In the genomic region with DNA sequence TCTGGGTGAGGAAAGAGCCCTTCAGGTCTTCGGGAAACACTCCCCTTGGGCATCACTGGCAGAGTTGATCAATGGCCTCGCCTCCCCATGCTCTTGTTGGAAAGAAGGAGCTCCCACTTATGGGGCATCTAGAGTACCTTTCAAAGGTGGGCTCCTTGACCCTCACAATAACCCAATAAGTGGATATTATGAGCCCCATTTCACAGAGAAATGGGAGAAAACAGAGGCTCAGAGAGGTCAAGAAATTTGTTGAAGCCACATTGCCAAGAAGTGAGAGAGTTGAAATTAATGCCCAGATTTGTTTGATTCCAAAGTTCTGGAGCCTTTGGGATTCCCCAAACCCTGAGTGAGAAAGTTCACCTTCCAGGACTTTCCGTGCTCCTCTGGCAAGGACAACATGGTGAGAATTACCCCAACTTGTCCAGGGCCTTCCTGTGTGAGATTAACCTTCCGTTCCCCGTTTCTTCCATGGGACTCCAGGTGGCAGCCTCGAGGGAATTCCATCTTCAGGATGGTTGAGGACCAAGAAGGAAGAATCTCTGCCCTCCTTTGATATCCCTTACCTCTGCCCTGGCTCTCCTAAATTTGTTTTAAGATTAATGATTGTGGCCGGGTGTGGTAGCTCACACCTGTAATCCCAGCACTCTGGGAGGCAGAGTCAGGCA, we compare ENCODE assay signal across 8 cellular contexts. TPM values are rescaled to one million over a fixed set of nuclear protein-coding genes. Genes with fewer than 3 reads are reported as not detected.
A peak's percentile ranks its signal among the peaks of the same experiment; 100 is the strongest.
DNase-seq lines count a peak whose midpoint lies in the region; ATAC-seq, FAIRE-seq and TF ChIP-seq lines count a peak whose summit lies in the region.

No MANE protein-coding gene starts in this region.

- no peak for TF ChIP-seq POLR2A in K562 (conservative IDR thresholded peaks at IDR 0.05)

- no peak for TF ChIP-seq EP300 in K562 (IDR thresholded peaks at IDR 0.05; ENCODE audit: low read length)

- H3K9me3 ChIP-seq in K562 (replicated peaks; ENCODE audit: control insufficient read depth, insufficient read depth, low read depth, low read length) (no peaks in the 10 kb centered on the region), lung (ENCODE audit: control insufficient read depth in 2 of 2, insufficient read depth in 1 of 2, low read length in 1 of 2) (no peaks in the 10 kb centered on the region)

- peak overlapping the region; percentile 62 to 90 for H3K9ac ChIP-seq in K562 (ENCODE audit: insufficient read depth in 1 of 2, low read depth in 2 of 2, low read length in 2 of 2)

- H3K27ac ChIP-seq in K562 (ENCODE audit: extremely low read depth, low read depth, low read length) (peak overlapping the region; percentile 85), lung (ENCODE audit: low read depth in 1 of 2, low read length in 1 of 2) (peak overlapping the region; percentile 74 to 87)

- H3K27me3 Mint-ChIP-seq in activated naive CD4-positive, alpha-beta T cell treated with anti-CD3 and anti-CD28 coated beads, Interleukin-2, amount 10 ng/mL, durations not matched to agents 7 days and 5 days = no peaks in the 10 kb centered on the region
- peaks cover 14% of the 10 kb centered on the region for H3K27me3 Mint-ChIP-seq in type B pancreatic cell

- no peaks in the 10 kb centered on the region for H4K20me1 ChIP-seq in K562 (replicated peaks; ENCODE audit: control insufficient read depth, insufficient read depth, low read length)

- FAIRE-seq in K562 (lab: Jason Lieb, UNC) = no peak

- POLR2A ChIA-PET in K562 (lab: Yijun Ruan, JAX) = interaction anchor here (1.6 to 2.2 kb wide), 3 partner anchors 9 to 177 kb away, joined by 3 to 8 read pairs (median 6); no protein-coding TSS in a partner anchor

- intact Hi-C loops in K562 (cut with micrococcal nuclease) = loop anchor here (2.0 to 10.0 kb wide), 3 partner anchors 74 to 210 kb away; a partner anchor contains a TSS

- H3K36me3 ChIP-seq in K562 (ENCODE audit: control insufficient read depth, insufficient read depth, low read length) = peaks cover 7% of the 10 kb centered on the region; the same call in 1 of the 3 replicates
- no peaks in the 10 kb centered on the region for H3K36me3 ChIP-seq in lung (ENCODE audit: control insufficient read depth in 2 of 2, insufficient read depth in 2 of 2, low read length in 2 of 2)

- H3K4me3 ChIP-seq in K562 = no peak overlapping the region
- H3K4me3 ChIP-seq in lung = no peak overlapping the region

- H3K4me1 ChIP-seq in K562 (replicated peaks in 1 of 2; ENCODE audit: control insufficient read depth in 2 of 2, insufficient read depth in 2 of 2, low read length in 2 of 2) = peaks cover 29 to 38% of the 10 kb centered on the region in 2 experiments
- H3K4me1 ChIP-seq in lung (ENCODE audit: control insufficient read depth in 2 of 2, insufficient read depth in 2 of 2, low read length in 2 of 2) = peaks cover 7 to 17% of the 10 kb centered on the region in 2 donors

- no peaks in the 10 kb centered on the region; the same call in 2 of the 3 replicates for H3K79me2 ChIP-seq in K562 (ENCODE audit: control insufficient read depth, insufficient read depth, low read length)

- peaks cover 7% of the 10 kb centered on the region for H3K36me3 Mint-ChIP-seq in activated naive CD4-positive, alpha-beta T cell treated with anti-CD3 and anti-CD28 coated beads, Interleukin-2, amount 10 ng/mL, durations not matched to agents 7 days and 5 days
- H3K36me3 Mint-ChIP-seq in type B pancreatic cell = no peaks in the 10 kb centered on the region

- peak overlapping the region; percentile 59 for H3K27ac Mint-ChIP-seq in activated naive CD4-positive, alpha-beta T cell treated with anti-CD3 and anti-CD28 coated beads, Interleukin-2, amount 10 ng/mL, durations not matched to agents 7 days and 5 days
- peak overlapping the region; percentile 94 for H3K27ac Mint-ChIP-seq in type B pancreatic cell

- TF ChIP-seq RAD21 in K562 (CRISPR knock-in tag; conservative IDR thresholded peaks at IDR 0.05 in 1 of 2, IDR thresholded peaks at IDR 0.05 in 1 of 2) = no peak

- peak overlapping the region; percentile 49 for H3K4me2 ChIP-seq in K562 (ENCODE audit: insufficient read depth, low read length)

- DNase-seq in activated naive CD4-positive, alpha-beta T cell treated with anti-CD3 and anti-CD28 coated beads, Interleukin-2, amount 10 ng/mL, durations not matched to agents 7 days and 5 days = no peak
- DNase-seq in activated naive CD4-positive, alpha-beta T cell treated with Interleukin-2 at 50 U/mL for 16 hours = no peak
- no peak for DNase-seq in K562 (ENCODE audit: extremely low read depth in 1 of 4, low spot score in 3 of 4)
- no peak for DNase-seq in lung (ENCODE audit: low spot score)
- DNase-seq in type B pancreatic cell (ENCODE audit: extremely low spot score, unreplicated experiment) = no peak

- H3K4me3 Mint-ChIP-seq in activated naive CD4-positive, alpha-beta T cell treated with anti-CD3 and anti-CD28 coated beads, Interleukin-2, amount 10 ng/mL, durations not matched to agents 7 days and 5 days = no peak overlapping the region
- H3K4me3 Mint-ChIP-seq in type B pancreatic cell = peak overlapping the region; percentile 63

- ATAC-seq in K562 = no peak
- ATAC-seq in lung (ENCODE audit: insufficient read depth, low FRiP score) = no peak
- no peak for ATAC-seq in GM18867 (IDR thresholded peaks at IDR 0.05; ENCODE audit: unreplicated experiment)
- ATAC-seq in HG03442 (IDR thresholded peaks at IDR 0.05; ENCODE audit: unreplicated experiment) = no peak
- no peak for ATAC-seq in GM19328 (IDR thresholded peaks at IDR 0.05; ENCODE audit: unreplicated experiment)

- H3K9me1 ChIP-seq in K562 (ENCODE audit: control insufficient read depth, insufficient read depth, low read length) = no peaks in the 10 kb centered on the region

- peaks cover 45% of the 10 kb centered on the region for H3K4me1 Mint-ChIP-seq in activated naive CD4-positive, alpha-beta T cell treated with anti-CD3 and anti-CD28 coated beads, Interleukin-2, amount 10 ng/mL, durations not matched to agents 7 days and 5 days
- peaks cover 25% of the 10 kb centered on the region for H3K4me1 Mint-ChIP-seq in type B pancreatic cell (ENCODE audit: unreplicated experiment)

- H3K9me3 Mint-ChIP-seq in activated naive CD4-positive, alpha-beta T cell treated with anti-CD3 and anti-CD28 coated beads, Interleukin-2, amount 10 ng/mL, durations not matched to agents 7 days and 5 days = no peaks in the 10 kb centered on the region
- H3K9me3 Mint-ChIP-seq in type B pancreatic cell = no peaks in the 10 kb centered on the region

- TF ChIP-seq CTCF in K562 (IDR thresholded peaks at IDR 0.05 in 2 of 3, conservative IDR thresholded peaks at IDR 0.05 in 1 of 3; ENCODE audit: insufficient read depth in 2 of 3, low read depth in 1 of 3, low read length in 3 of 3) (no peak), lung (IDR thresholded peaks at IDR 0.05; ENCODE audit: control extremely low read depth, extremely low read depth) (no peak), type B pancreatic cell (conservative IDR thresholded peaks at IDR 0.05) (peak; percentile 6)

- CTCF ChIA-PET in activated naive CD4-positive, alpha-beta T cell treated with anti-CD3 and anti-CD28 coated beads, Interleukin-2, amount 10 ng/mL, durations not matched to agents 7 days and 5 days (lab: Charles Lee) = interaction anchor here (1.3 to 1.6 kb wide), 3 partner anchors 32 to 220 kb away, joined by 3 to 5 read pairs (median 4); a partner anchor contains a TSS
- CTCF ChIA-PET in K562 (lab: Yijun Ruan, JAX; ENCODE audit: low intra/inter-chr PET ratio) = interaction anchor here (0.7 kb wide), 1 partner anchor 76 kb away, joined by 4 read pairs; no protein-coding TSS in a partner anchor

- 60% methylated on average over 3 of the region's 7 CpGs for WGBS in K562 (ENCODE audit: insufficient coverage, low coverage, missing lambda C conversion rate)
- WGBS in lung, 2 donors = 59 to 68% methylated on average over 7 of the region's 7 CpGs

- no TSS peak for BruUV-seq in K562 (replicated peaks; lab: Mats Ljungman, UMichigan)

- H2AFZ ChIP-seq in K562 (ENCODE audit: low read depth, low read length) = peak overlapping the region; percentile 52

- in situ Hi-C loops in K562 (cut with MboI) = no loop called here

- H3K27me3 ChIP-seq in K562 (ENCODE audit: control insufficient read depth in 2 of 2, insufficient read depth in 2 of 2, low read length in 2 of 2) = no peaks in the 10 kb centered on the region
- H3K27me3 ChIP-seq in lung (ENCODE audit: control insufficient read depth, insufficient read depth) = no peaks in the 10 kb centered on the region

RNA-seq across cellular contexts. Expression of a gene that starts 7.5 kb away (rescaled TPM):
- total RNA-seq in K562 (2011; cell fraction: chromatin; rRNA removed; ENCODE audit: low replicate concordance) = 526 and 534 TPM in 2 replicates
- total RNA-seq in K562 (2011; cell fraction: nucleolus; rRNA removed) = 244 and 272 TPM in 2 replicates
- total RNA-seq in K562 (2011; cell fraction: nucleoplasm; rRNA removed) = 296 and 379 TPM in 2 replicates
- total RNA-seq in K562 (2014; rRNA removed) (392 and 404 TPM in 2 replicates), K562 (2014; rRNA removed; fragmentation: Illumina TruSeq; extraction: Trizol) (231 and 265 TPM in 2 replicates), K562 (2015; rRNA removed; fragmentation: Illumina TruSeq; extraction: Trizol) (271 and 272 TPM in 2 replicates), K562 (2021) (353 and 384 TPM in 2 replicates), lung (100 to 1,000 TPM; 198 TPM), type B pancreatic cell (ENCODE audit: low replicate concordance) (270 and 289 TPM in 2 replicates)
- polyA plus RNA-seq in K562 (2011; rRNA removed) (119 and 126 TPM in 2 replicates), K562 (2014; fragmentation: Illumina TruSeq; extraction: Trizol) (346 and 375 TPM in 2 replicates), K562 (2014; fragmentation: Nextera tagmentation; extraction: Ambion mirVana) (10 to 100 TPM; 82.1 to 90.3 TPM), K562 (2014; rRNA removed) (211 and 214 TPM in 2 replicates), lung (100 to 1,000 TPM in 1 of 2 donors, 10 to 100 TPM in 1; 82.0 to 182 TPM)
- 151 and 165 TPM in 2 replicates for polyA plus RNA-seq in K562 (2011; cell fraction: cytosol; rRNA removed)
- 184 and 336 TPM in 2 replicates for polyA plus RNA-seq in K562 (2011; cell fraction: nucleus; rRNA removed)
- 162 and 218 TPM in 2 replicates for polyA plus RNA-seq in K562 (2012)
- 272 and 274 TPM in 2 replicates for polyA minus RNA-seq in K562 (2011; rRNA and poly(A)+ RNA removed)
- polyA minus RNA-seq in K562 (2011; cell fraction: cytosol; rRNA and poly(A)+ RNA removed) = 222 and 251 TPM in 2 replicates
- 81.5 and 99.4 TPM in 2 replicates for polyA minus RNA-seq in K562 (2011; cell fraction: nucleus; rRNA and poly(A)+ RNA removed)

RNA-seq across cellular contexts. Expression of a gene that starts 21.1 kb away (rescaled TPM):
- 14.4 and 32.5 TPM in 2 replicates for total RNA-seq in K562 (2011; cell fraction: chromatin; rRNA removed; ENCODE audit: low replicate concordance)
- total RNA-seq in K562 (2011; cell fraction: nucleolus; rRNA removed) = 19.1 and 26.3 TPM in 2 replicates
- 20.8 and 27.5 TPM in 2 replicates for total RNA-seq in K562 (2011; cell fraction: nucleoplasm; rRNA removed)
- total RNA-seq in K562 (2014; rRNA removed) (3.6 and 4.9 TPM in 2 replicates), K562 (2014; rRNA removed; fragmentation: Illumina TruSeq; extraction: Trizol) (3.0 and 3.5 TPM in 2 replicates), K562 (2015; rRNA removed; fragmentation: Illumina TruSeq; extraction: Trizol) (2.7 and 2.8 TPM in 2 replicates), K562 (2021) (9.2 and 11.7 TPM in 2 replicates), lung (1 to 10 TPM; 1.9 to 2.8 TPM), type B pancreatic cell (ENCODE audit: low replicate concordance) (2.7 and 19.9 TPM in 2 replicates)
- polyA plus RNA-seq in K562 (2011; rRNA removed) (5.8 and 7.8 TPM in 2 replicates), K562 (2014; fragmentation: Illumina TruSeq; extraction: Trizol) (7.0 and 9.9 TPM in 2 replicates), K562 (2014; fragmentation: Nextera tagmentation; extraction: Ambion mirVana) (1 to 10 TPM; 1.3 to 2.3 TPM), K562 (2014; rRNA removed) (5.6 and 5.9 TPM in 2 replicates), lung (1 to 10 TPM in 1 of 2 donors, under 1 TPM in 1; 0.51 to 1.2 TPM)
- polyA plus RNA-seq in K562 (2011; cell fraction: cytosol; rRNA removed) = 14.8 and 50.1 TPM in 2 replicates
- polyA plus RNA-seq in K562 (2011; cell fraction: nucleus; rRNA removed) = 5.8 and 13.2 TPM in 2 replicates
- 8.5 and 9.4 TPM in 2 replicates for polyA plus RNA-seq in K562 (2012)
- polyA minus RNA-seq in K562 (2011; rRNA and poly(A)+ RNA removed) = 4.6 and 7.8 TPM in 2 replicates
- 11.7 and 16.4 TPM in 2 replicates for polyA minus RNA-seq in K562 (2011; cell fraction: cytosol; rRNA and poly(A)+ RNA removed)
- polyA minus RNA-seq in K562 (2011; cell fraction: nucleus; rRNA and poly(A)+ RNA removed) = 3.6 and 4.7 TPM in 2 replicates

RNA-seq across cellular contexts. Expression of a gene that starts 32.6 kb away (rescaled TPM):
- total RNA-seq in K562 (2011; cell fraction: chromatin; rRNA removed; ENCODE audit: low replicate concordance) = 10.1 and 27.0 TPM in 2 replicates
- 11.7 and 20.7 TPM in 2 replicates for total RNA-seq in K562 (2011; cell fraction: nucleolus; rRNA removed)
- total RNA-seq in K562 (2011; cell fraction: nucleoplasm; rRNA removed) = 12.6 and 15.5 TPM in 2 replicates
- total RNA-seq in K562 (2014; rRNA removed) = 5.3 and 10.5 TPM in 2 replicates
- total RNA-seq in K562 (2014; rRNA removed; fragmentation: Illumina TruSeq; extraction: Trizol) = 5.5 and 7.9 TPM in 2 replicates
- total RNA-seq in K562 (2015; rRNA removed; fragmentation: Illumina TruSeq; extraction: Trizol) = 3.1 and 3.5 TPM in 2 replicates
- total RNA-seq in K562 (2021) = 16.8 and 18.0 TPM in 2 replicates
- polyA plus RNA-seq in K562 (2011; rRNA removed) = 13.2 and 28.6 TPM in 2 replicates
- polyA plus RNA-seq in K562 (2011; cell fraction: cytosol; rRNA removed) = 12.3 and 15.6 TPM in 2 replicates
- polyA plus RNA-seq in K562 (2011; cell fraction: nucleus; rRNA removed) = 79.2 and 89.4 TPM in 2 replicates
- polyA plus RNA-seq in K562 (2012) = 13.4 and 22.7 TPM in 2 replicates
- polyA plus RNA-seq in K562 (2014; fragmentation: Illumina TruSeq; extraction: Trizol) = 7.2 and 8.4 TPM in 2 replicates
- polyA plus RNA-seq in K562 (2014; fragmentation: Nextera tagmentation; extraction: Ambion mirVana) = 10 to 100 TPM; 23.1 to 31.8 TPM
- 4.4 and 6.7 TPM in 2 replicates for polyA plus RNA-seq in K562 (2014; rRNA removed)
- polyA minus RNA-seq in K562 (2011; rRNA and poly(A)+ RNA removed) = 4.0 and 4.5 TPM in 2 replicates
- 5.4 and 7.3 TPM in 2 replicates for polyA minus RNA-seq in K562 (2011; cell fraction: cytosol; rRNA and poly(A)+ RNA removed)
- polyA minus RNA-seq in K562 (2011; cell fraction: nucleus; rRNA and poly(A)+ RNA removed) = 4.4 and 11.2 TPM in 2 replicates
- total RNA-seq in lung = 1 to 10 TPM; 1.6 to 6.1 TPM
- 1 to 10 TPM in 1 of 2 donors, under 1 TPM in 1; 0.93 to 8.7 TPM for polyA plus RNA-seq in lung
- 3.9 and 7.1 TPM in 2 replicates for total RNA-seq in type B pancreatic cell (ENCODE audit: low replicate concordance)

RNA-seq across cellular contexts. Expression of a gene that starts 46.6 kb away (rescaled TPM):
- total RNA-seq in K562 (2011; cell fraction: chromatin; rRNA removed; ENCODE audit: low replicate concordance) = 199 and 304 TPM in 2 replicates
- 156 and 172 TPM in 2 replicates for total RNA-seq in K562 (2011; cell fraction: nucleolus; rRNA removed)
- total RNA-seq in K562 (2011; cell fraction: nucleoplasm; rRNA removed) = 135 and 147 TPM in 2 replicates
- 55.4 and 70.8 TPM in 2 replicates for total RNA-seq in K562 (2014; rRNA removed)
- total RNA-seq in K562 (2014; rRNA removed; fragmentation: Illumina TruSeq; extraction: Trizol) = 53.2 and 54.4 TPM in 2 replicates
- total RNA-seq in K562 (2015; rRNA removed; fragmentation: Illumina TruSeq; extraction: Trizol) = 60.6 and 61.9 TPM in 2 replicates
- 77.2 and 77.6 TPM in 2 replicates for total RNA-seq in K562 (2021)
- polyA plus RNA-seq in K562 (2011; rRNA removed) = 74.7 and 93.6 TPM in 2 replicates
- 29.0 and 33.7 TPM in 2 replicates for polyA plus RNA-seq in K562 (2011; cell fraction: cytosol; rRNA removed)
- 248 and 319 TPM in 2 replicates for polyA plus RNA-seq in K562 (2011; cell fraction: nucleus; rRNA removed)
- 37.5 and 55.6 TPM in 2 replicates for polyA plus RNA-seq in K562 (2012)
- 67.5 and 97.7 TPM in 2 replicates for polyA plus RNA-seq in K562 (2014; fragmentation: Illumina TruSeq; extraction: Trizol)
- polyA plus RNA-seq in K562 (2014; fragmentation: Nextera tagmentation; extraction: Ambion mirVana) = 10 to 100 TPM; 19.0 to 37.2 TPM
- 86.3 and 92.2 TPM in 2 replicates for polyA plus RNA-seq in K562 (2014; rRNA removed)
- 32.7 and 42.8 TPM in 2 replicates for polyA minus RNA-seq in K562 (2011; rRNA and poly(A)+ RNA removed)
- polyA minus RNA-seq in K562 (2011; cell fraction: cytosol; rRNA and poly(A)+ RNA removed) = 26.4 and 38.0 TPM in 2 replicates
- polyA minus RNA-seq in K562 (2011; cell fraction: nucleus; rRNA and poly(A)+ RNA removed) = 40.7 and 56.9 TPM in 2 replicates
- total RNA-seq in lung = 10 to 100 TPM in 1 of 2 donors, 1 to 10 TPM in 1; 7.9 to 36.0 TPM
- 10 to 100 TPM; 30.7 to 37.6 TPM for polyA plus RNA-seq in lung
- total RNA-seq in type B pancreatic cell (ENCODE audit: low replicate concordance) = 60.9 and 106 TPM in 2 replicates

RNA-seq across cellular contexts. Expression of a gene that starts 48.3 kb away (rescaled TPM):
- 36.0 and 36.8 TPM in 2 replicates for total RNA-seq in K562 (2011; cell fraction: chromatin; rRNA removed; ENCODE audit: low replicate concordance)
- total RNA-seq in K562 (2011; cell fraction: nucleolus; rRNA removed) = 22.8 and 26.7 TPM in 2 replicates
- 20.7 and 22.2 TPM in 2 replicates for total RNA-seq in K562 (2011; cell fraction: nucleoplasm; rRNA removed)
- total RNA-seq in K562 (2014; rRNA removed) = 12.8 and 15.7 TPM in 2 replicates
- 16.4 and 19.7 TPM in 2 replicates for total RNA-seq in K562 (2014; rRNA removed; fragmentation: Illumina TruSeq; extraction: Trizol)
- total RNA-seq in K562 (2015; rRNA removed; fragmentation: Illumina TruSeq; extraction: Trizol) = 11.0 and 11.6 TPM in 2 replicates
- 13.0 and 14.0 TPM in 2 replicates for total RNA-seq in K562 (2021)
- polyA plus RNA-seq in K562 (2011; rRNA removed) = 30.2 and 32.1 TPM in 2 replicates
- 16.1 and 24.2 TPM in 2 replicates for polyA plus RNA-seq in K562 (2011; cell fraction: cytosol; rRNA removed)
- 66.6 and 104 TPM in 2 replicates for polyA plus RNA-seq in K562 (2011; cell fraction: nucleus; rRNA removed)
- polyA plus RNA-seq in K562 (2012) = 18.1 and 28.0 TPM in 2 replicates
- polyA plus RNA-seq in K562 (2014; fragmentation: Illumina TruSeq; extraction: Trizol) = 27.3 and 28.4 TPM in 2 replicates
- 1 to 10 TPM; 6.6 to 8.4 TPM for polyA plus RNA-seq in K562 (2014; fragmentation: Nextera tagmentation; extraction: Ambion mirVana)
- polyA plus RNA-seq in K562 (2014; rRNA removed) = 23.8 and 23.9 TPM in 2 replicates
- polyA minus RNA-seq in K562 (2011; rRNA and poly(A)+ RNA removed) = 10.8 and 11.3 TPM in 2 replicates
- 4.6 and 5.0 TPM in 2 replicates for polyA minus RNA-seq in K562 (2011; cell fraction: cytosol; rRNA and poly(A)+ RNA removed)
- polyA minus RNA-seq in K562 (2011; cell fraction: nucleus; rRNA and poly(A)+ RNA removed) = 5.0 and 12.2 TPM in 2 replicates
- 10 to 100 TPM; 22.4 to 74.3 TPM for total RNA-seq in lung
- 10 to 100 TPM; 20.3 to 31.7 TPM for polyA plus RNA-seq in lung
- 58.1 and 102 TPM in 2 replicates for total RNA-seq in type B pancreatic cell (ENCODE audit: low replicate concordance)
